In the genomic region with DNA sequence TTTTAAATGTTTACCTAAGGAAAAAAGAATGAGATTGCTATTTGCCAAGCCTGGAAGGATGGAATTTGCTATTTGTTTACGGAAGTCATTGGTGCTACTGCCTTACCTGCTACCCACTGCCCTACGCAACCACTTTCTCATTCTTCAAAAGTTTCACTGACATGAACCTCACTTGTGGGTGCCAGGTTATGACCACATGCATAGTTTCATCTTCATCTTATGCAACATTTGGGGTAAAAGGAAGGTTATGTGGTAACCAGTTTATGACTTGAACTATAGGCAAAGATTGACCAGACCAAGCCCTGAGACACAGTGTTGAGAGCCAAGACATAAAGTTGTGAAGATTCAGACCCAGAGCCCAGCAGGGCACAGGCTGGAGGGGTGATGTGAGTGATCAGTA, we compare ENCODE assay signal across 22 cellular contexts.
DNase-seq lines count a peak whose midpoint lies in the region; ATAC-seq, FAIRE-seq and TF ChIP-seq lines count a peak whose summit lies in the region.
"Had no signal": no experiment of that assay in that cellular context is flagged by ENCODE, and none has a peak within 500 bp of the region (broad histone marks: within the 10 kb centered on the region; RNA-seq: fewer than 3 reads in every experiment).

No MANE protein-coding gene starts in this region.

- TF ChIP-seq POLR2A in gastrocnemius medialis (IDR thresholded peaks at IDR 0.05), result no peak

- H3K27ac ChIP-seq in parathyroid adenoma (peak overlapping the region; percentile 49), small intestine (ENCODE audit: low read depth in 1 of 2, low read length in 1 of 2) (no peak overlapping the region), gastrocnemius medialis (no peak overlapping the region)

- no peak for ATAC-seq in GM18873 (IDR thresholded peaks at IDR 0.05; ENCODE audit: low FRiP score, unreplicated experiment)
- ATAC-seq in gastrocnemius medialis, result no peak
- ATAC-seq: activated CD4-positive, CD25-positive, alpha-beta regulatory T cell treated with anti-CD3 and anti-CD28 coated beads, Interleukin-2, amount 50 U/mL, for 24 hours; activated CD8-positive, alpha-beta T cell treated with anti-CD3 and anti-CD28 coated beads for 36 hours; left lobe of liver had no signal

- H3K4me2 ChIP-seq in parathyroid adenoma (ENCODE audit: low read length), result no peak overlapping the region

- no peaks in the 10 kb centered on the region for H3K79me2 ChIP-seq in parathyroid adenoma

- H3K36me3 ChIP-seq in parathyroid adenoma (ENCODE audit: control insufficient read depth, insufficient read depth, low read length) (no peaks in the 10 kb centered on the region), small intestine (ENCODE audit: control insufficient read depth in 2 of 2, insufficient read depth in 2 of 2, low read length in 2 of 2) (no peaks in the 10 kb centered on the region), gastrocnemius medialis (no peaks in the 10 kb centered on the region)
- H3K36me3 ChIP-seq: spleen, tibial nerve had no signal

- WGBS in small intestine, 3 donors, result 84 to 92% (median 91%) methylated on average over 2 of the region's 2 CpGs

- no peaks in the 10 kb centered on the region for H3K9me3 ChIP-seq in parathyroid adenoma (ENCODE audit: control insufficient read depth, low read length)
- H3K9me3 ChIP-seq in small intestine (ENCODE audit: control insufficient read depth, low read depth), result no peaks in the 10 kb centered on the region
- H3K9me3 ChIP-seq in gastrocnemius medialis, result no peaks in the 10 kb centered on the region
- H3K9me3 ChIP-seq: spleen, tibial nerve had no signal

- intact Hi-C loops in gastrocnemius medialis (cut with DNase I; ENCODE audit: low total_unique reads), result no loop called here

- H2AFZ ChIP-seq in parathyroid adenoma, result no peak overlapping the region

- H3K9ac ChIP-seq in parathyroid adenoma, result no peak overlapping the region

- H3K27me3 ChIP-seq in parathyroid adenoma (ENCODE audit: control insufficient read depth, insufficient read depth, low read length), result no peaks in the 10 kb centered on the region
- H3K27me3 ChIP-seq in small intestine (ENCODE audit: control insufficient read depth in 2 of 2, insufficient read depth in 2 of 2, low read length in 2 of 2), result no peaks in the 10 kb centered on the region
- no peaks in the 10 kb centered on the region for H3K27me3 ChIP-seq in gastrocnemius medialis
- H3K27me3 ChIP-seq: tibial nerve had no signal

- DNase-seq in HuH-7.5 (ENCODE audit: low spot score) (peak; percentile 3), NOMO-1 treated with DMSO at 0.1 percent for 48 hours (lab: John Stamatoyannopoulos, UW; ENCODE audit: unreplicated experiment) (peak; percentile 58), epithelial cell of esophagus (ENCODE audit: low read depth) (peak; percentile 13), EL (no peak), small intestine (no peak), gastrocnemius medialis (no peak)
- DNase-seq: activated CD8-positive, alpha-beta T cell treated with anti-CD3 and anti-CD28 coated beads for 36 hours; activated effector memory CD4-positive, alpha-beta T cell treated with anti-CD3 and anti-CD28 coated beads, Interleukin-2, amount 50 U/mL, for 16 hours; activated T-cell treated with anti-CD3 and anti-CD28 coated beads for 4 hours; AML-193; CD8-positive, alpha-beta memory T cell; dermis blood vessel endothelial cell; DMS53; NCI-H1436; NCI-H510A treated with DMSO at 0.1 percent for 48 hours; spleen; stimulated activated CD4-positive, alpha-beta T cell treated with anti-CD3 and anti-CD28 coated beads, Interleukin-4, amount 100 ng/mL, for 1 hour had no signal

- H3K4me1 ChIP-seq in parathyroid adenoma (no peaks in the 10 kb centered on the region), small intestine (ENCODE audit: control insufficient read depth in 2 of 2, insufficient read depth in 1 of 2, low read depth in 1 of 2, low read length in 1 of 2) (no peaks in the 10 kb centered on the region), gastrocnemius medialis (peaks cover 0 to 9% of the 10 kb centered on the region in 2 donors)

- FAIRE-seq in small intestine (lab: Jason Lieb, UNC), result no peak

- H3K4me3 ChIP-seq in epithelial cell of esophagus (ENCODE audit: low read length) (no peak overlapping the region), parathyroid adenoma (ENCODE audit: low read depth, low read length) (no peak overlapping the region), small intestine (ENCODE audit: low read depth in 1 of 2, low read length in 2 of 2) (no peak overlapping the region), gastrocnemius medialis (no peak overlapping the region)
- H3K4me3 ChIP-seq: spleen, tibial nerve had no signal

- TF ChIP-seq CTCF in epithelial cell of esophagus (IDR thresholded peaks at IDR 0.05; ENCODE audit: insufficient read depth, low read depth, low read length, missing control alignments), result no peak
- TF ChIP-seq CTCF in parathyroid adenoma (IDR thresholded peaks at IDR 0.05), result no peak
- no peak for TF ChIP-seq CTCF in gastrocnemius medialis (IDR thresholded peaks at IDR 0.05 in 4 of 5, conservative IDR thresholded peaks at IDR 0.05 in 1 of 5)

- in situ Hi-C loops in gastrocnemius medialis (cut with MboI; ENCODE audit: low sequenced_read_pairs in 4 of 4), result no loop called here

Comparison
In these comparisons a context has a peak if more than half of its experiments do, and no peak if none do; other contexts are left out.
1. DNase-seq: peak in HuH-7.5 (single experiment), NOMO-1 treated with DMSO at 0.1 percent for 48 hours (single experiment) and epithelial cell of esophagus (single experiment); none in EL (single experiment), small intestine (single experiment) and gastrocnemius medialis (0 of 2).